ENCODE assay signal across 18 cellular contexts in the genomic region with DNA sequence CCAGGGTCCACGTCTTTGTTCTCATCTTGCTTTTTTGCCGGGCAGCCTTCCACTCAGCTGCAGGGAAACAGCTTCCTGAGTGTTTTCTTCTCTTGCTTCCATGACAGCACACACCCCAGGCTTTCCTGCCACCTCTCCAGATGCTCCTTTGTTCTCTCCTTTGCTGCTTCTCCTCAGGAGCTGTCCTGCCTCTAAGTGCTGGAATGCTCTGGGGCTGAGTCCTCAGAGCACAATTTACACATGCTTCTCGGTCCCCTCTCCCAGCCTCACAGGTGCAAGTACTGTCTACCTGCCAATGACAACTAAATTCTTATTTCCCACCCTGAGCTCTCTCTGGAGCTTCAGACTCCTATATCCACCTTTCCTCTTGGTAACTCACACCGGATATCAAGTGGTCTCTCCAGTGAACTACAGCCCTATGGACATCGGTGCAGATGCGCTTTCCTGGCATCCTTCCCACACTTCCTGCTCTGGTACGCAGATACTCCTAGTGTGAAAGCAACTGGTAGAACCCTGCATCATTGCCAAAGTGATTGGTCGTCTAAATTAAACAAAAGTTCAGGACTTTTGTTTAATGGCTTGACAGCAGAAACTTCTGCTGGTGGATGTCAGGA. TPM values are rescaled to one million over a fixed set of nuclear protein-coding genes. Genes with fewer than 3 reads are reported as not detected.
A peak's percentile ranks its signal among the peaks of the same experiment; 100 is the strongest.
DNase-seq lines count a peak whose midpoint lies in the region; ATAC-seq, FAIRE-seq and TF ChIP-seq lines count a peak whose summit lies in the region.
"Had no signal": no experiment of that assay in that cellular context is flagged by ENCODE, and none has a peak within 500 bp of the region (broad histone marks: within the 10 kb centered on the region; RNA-seq: fewer than 3 reads in every experiment).

No MANE protein-coding gene starts in this region.

- H3K36me3 Mint-ChIP-seq in GM23338 (ENCODE audit: low read depth) = no peaks in the 10 kb centered on the region
- H3K36me3 Mint-ChIP-seq in stimulated activated naive B cell treated with anti-CD40 and anti-IgM and Interleukin-4, amounts not matched to agents 10 μg/mL and 1 μg/mL and 100 μg/mL, for 72 hours = no peaks in the 10 kb centered on the region

- no peak overlapping the region for H2AFZ ChIP-seq in GM23338
- H2AFZ ChIP-seq: parathyroid adenoma had no signal

- H3K27ac Mint-ChIP-seq in GM23338 = no peak overlapping the region
- no peak overlapping the region for H3K27ac Mint-ChIP-seq in stimulated activated naive B cell treated with anti-CD40 and anti-IgM and Interleukin-4, amounts not matched to agents 10 μg/mL and 1 μg/mL and 100 μg/mL, for 72 hours
- H3K27ac Mint-ChIP-seq: T-helper 2 cell treated with Interferon-gamma antibody and Interleukin-4, amounts not matched to agents 5 μg/mL and 100 μg/mL, for 36 hours had no signal

- 0 out of 2 replicates have a peak, but pooled peaks cover 7% of the 10 kb centered on the region for H3K9me2 ChIP-seq in GM23338 (ENCODE audit: insufficient read depth)

- H3K27ac ChIP-seq in A549 (no peak overlapping the region), GM23338 (ENCODE audit: low read depth) (no peak overlapping the region)
- H3K27ac ChIP-seq: parathyroid adenoma, testis had no signal

- no peaks in the 10 kb centered on the region for H3F3A ChIP-seq in GM23338 (replicated peaks; ENCODE audit: low read depth)

- no peaks in the 10 kb centered on the region for H3K36me3 ChIP-seq in GM23338 (ENCODE audit: insufficient read depth)

- H3K4me3 ChIP-seq in A549 (no peak overlapping the region), GM23338 (no peak overlapping the region)
- H3K4me3 ChIP-seq: testis had no signal

- TF ChIP-seq EP300 in A549 (IDR thresholded peaks at IDR 0.05) = no peak

- 33% methylated on average over 8 of the region's 8 CpGs for WGBS in A549 (ENCODE audit: missing lambda C conversion rate)

- H3K79me2 ChIP-seq in GM23338 (replicated peaks; ENCODE audit: insufficient read depth) = no peaks in the 10 kb centered on the region
- H3K79me2 ChIP-seq: parathyroid adenoma had no signal

- H3K4me3 Mint-ChIP-seq in GM23338 = no peak overlapping the region
- H3K4me3 Mint-ChIP-seq in stimulated activated naive B cell treated with anti-CD40 and anti-IgM and Interleukin-4, amounts not matched to agents 10 μg/mL and 1 μg/mL and 100 μg/mL, for 72 hours = no peak overlapping the region
- H3K4me3 Mint-ChIP-seq: activated T-cell treated with anti-CD3 and anti-CD28 coated beads, Interleukin-2, amount 50 U/mL, for 4 hours; T-helper 2 cell treated with Interferon-gamma antibody and Interleukin-4, amounts not matched to agents 5 μg/mL and 100 μg/mL, for 36 hours had no signal

- TF ChIP-seq POLR2A in A549 (IDR thresholded peaks at IDR 0.05; ENCODE audit: low read length) = no peak

- ATAC-seq in A549 (no peak; a peak in 1 of 6 replicates), GM23338 (peak; percentile 67), GM19035 (IDR thresholded peaks at IDR 0.05; ENCODE audit: unreplicated experiment) (no peak)
- ATAC-seq in stimulated activated naive B cell treated with anti-CD40 and anti-IgM and Interleukin-4, amounts not matched to agents 10 μg/mL and 1 μg/mL and 100 μg/mL, for 72 hours (replicated peaks) = no peak
- ATAC-seq: activated T-cell treated with anti-CD3 and anti-CD28 coated beads, Interleukin-2, amount 50 U/mL, for 4 hours; left colon had no signal

- CTCF ChIA-PET in A549 (lab: Yijun Ruan, JAX) = interaction anchor here (1.3 kb wide), 1 partner anchor 17 kb away, joined by 7 read pairs; no protein-coding TSS in a partner anchor

- no peaks in the 10 kb centered on the region for H3K4me1 ChIP-seq in A549
- H3K4me1 ChIP-seq in GM23338 (ENCODE audit: insufficient read depth) = no peaks in the 10 kb centered on the region
- H3K4me1 ChIP-seq: parathyroid adenoma, testis had no signal

- H3K4me1 Mint-ChIP-seq in GM23338 = no peaks in the 10 kb centered on the region
- peaks cover 17 to 22% of the 10 kb centered on the region in 2 donors for H3K4me1 Mint-ChIP-seq in stimulated activated naive B cell treated with anti-CD40 and anti-IgM and Interleukin-4, amounts not matched to agents 10 μg/mL and 1 μg/mL and 100 μg/mL, for 72 hours

- FAIRE-seq in A549 (lab: Jason Lieb, UNC) = no peak
- FAIRE-seq: GM18507 had no signal

- H3K27me3 Mint-ChIP-seq in GM23338 (ENCODE audit: insufficient read depth, low read depth, poor library complexity) = peaks cover 3% of the 10 kb centered on the region
- H3K27me3 Mint-ChIP-seq in stimulated activated naive B cell treated with anti-CD40 and anti-IgM and Interleukin-4, amounts not matched to agents 10 μg/mL and 1 μg/mL and 100 μg/mL, for 72 hours = peaks cover 26% of the 10 kb centered on the region in 2 donors

- TF ChIP-seq RAD21 in A549 (conservative IDR thresholded peaks at IDR 0.05 in 1 of 2, IDR thresholded peaks at IDR 0.05 in 1 of 2) = no peak

- H3K27me3 ChIP-seq in GM23338 (ENCODE audit: insufficient read depth) = no peaks in the 10 kb centered on the region
- H3K27me3 ChIP-seq: testis had no signal

- DNase-seq in A549 (ENCODE audit: low read depth in 1 of 2, low spot score in 1 of 2) = no peak
- DNase-seq in GM23338 (ENCODE audit: low spot score) = peak; percentile 44
- DNase-seq in ecto neural progenitor cell (ENCODE audit: low spot score) = peak; percentile 47
- DNase-seq in stimulated activated naive B cell treated with anti-CD40 and anti-IgM and Interleukin-4, amounts not matched to agents 10 μg/mL and 1 μg/mL and 100 μg/mL, for 72 hours = no peak
- DNase-seq in Ammon's horn (ENCODE audit: low spot score) = no peak
- DNase-seq: activated T-cell treated with anti-CD3 and anti-CD28 coated beads, Interleukin-2, amount 50 U/mL, for 4 hours; hippocampal formation; left colon; NCI-H1092; Right ventricle myocardium superior; stimulated activated CD4-positive, alpha-beta T cell treated with anti-CD3 and anti-CD28 coated beads, Interleukin-4, amount 100 ng/mL, for 1 hour; stimulated activated CD8-positive, alpha-beta memory T cell treated with anti-CD3 and anti-CD28 coated beads, Interleukin-4, amount 100 ng/mL, for 48 hours; testis had no signal

- TF ChIP-seq CTCF in A549 (IDR thresholded peaks at IDR 0.05) = no peak
- TF ChIP-seq CTCF in GM23338 (conservative IDR thresholded peaks at IDR 0.05; ENCODE audit: low read depth in 2 of 2) = no peak

- POLR2A ChIA-PET in A549 (lab: Yijun Ruan, JAX) = no interaction called here

- H3K9me3 Mint-ChIP-seq in GM23338 = no peaks in the 10 kb centered on the region; the same call in 2 of the 3 replicates
- H3K9me3 Mint-ChIP-seq in stimulated activated naive B cell treated with anti-CD40 and anti-IgM and Interleukin-4, amounts not matched to agents 10 μg/mL and 1 μg/mL and 100 μg/mL, for 72 hours = peaks cover 0 to under 1% of the 10 kb centered on the region in 2 donors
- H3K9me3 Mint-ChIP-seq: activated T-cell treated with anti-CD3 and anti-CD28 coated beads, Interleukin-2, amount 50 U/mL, for 4 hours; T-helper 2 cell treated with Interferon-gamma antibody and Interleukin-4, amounts not matched to agents 5 μg/mL and 100 μg/mL, for 36 hours had no signal

- no peaks in the 10 kb centered on the region for H3K9me3 ChIP-seq in A549
- H3K9me3 ChIP-seq: testis had no signal

- H3K4me2 ChIP-seq in A549 (no peak overlapping the region), GM23338 (no peak overlapping the region)

- H4K20me1 ChIP-seq in GM23338 (replicated peaks; ENCODE audit: insufficient read depth) = no peaks in the 10 kb centered on the region

TF ChIP-seq in A549, 52 proteins besides CTCF, POLR2A, EP300 and RAD21 (continues in another document):
- no peak for TF ChIP-seq HEYL (CRISPR knock-in tag; IDR thresholded peaks at IDR 0.05)
- no peak for TF ChIP-seq MAFK (IDR thresholded peaks at IDR 0.05; ENCODE audit: partially characterized antibody)
- TF ChIP-seq FOSB (CRISPR knock-in tag; IDR thresholded peaks at IDR 0.05) = no peak
- TF ChIP-seq TFCP2L1 (CRISPR knock-in tag; IDR thresholded peaks at IDR 0.05) = no peak
- no peak for TF ChIP-seq BHLHE40 (IDR thresholded peaks at IDR 0.05; ENCODE audit: low read depth, low read length)

RNA-seq across cellular contexts. Expression of a gene that starts 13.4 kb away (rescaled TPM):
- 0.05 and 0.09 TPM in 2 replicates for polyA plus RNA-seq in A549 (2011; rRNA removed)
- 0.04 and 0.06 TPM in 2 replicates for polyA plus RNA-seq in A549 (2012; cell fraction: cytosol; rRNA removed)
- polyA plus RNA-seq in A549 (2012; cell fraction: nucleus; rRNA removed) = 0.08 and 0.43 TPM in 2 replicates
- 0.05 to 0.07 TPM (median 0.06 TPM) in 3 replicates for polyA plus RNA-seq in A549 (2017; fragmentation: RNase III; extraction: RNeasy Plus Mini Kit Qiagen cat#74134 plus additional on column Dnase treatment)
- 0.73 and 0.91 TPM in 2 replicates for polyA minus RNA-seq in A549 (2011; rRNA and poly(A)+ RNA removed)
- 3.6 and 4.6 TPM in 2 replicates for total RNA-seq in GM23338 (2014; rRNA removed; shearing (Covaris generic))
- 0.76 and 1.1 TPM in 2 replicates for polyA plus RNA-seq in GM23338 (2016; fragmentation: Nextera tagmentation; extraction: Ambion mirVana)

RNA-seq across cellular contexts. Expression of a gene that starts 35.6 kb away (rescaled TPM):
- polyA plus RNA-seq in A549 (2011; rRNA removed) (not detected in 2 replicates), A549 (2017; fragmentation: RNase III; extraction: RNeasy Plus Mini Kit Qiagen cat#74134 plus additional on column Dnase treatment) (not detected in 3 replicates), GM23338 (2016; fragmentation: Nextera tagmentation; extraction: Ambion mirVana) (not detected in 2 replicates)
- polyA plus RNA-seq in A549 (2012; cell fraction: cytosol; rRNA removed) = not detected in 2 replicates
- not detected in 2 replicates for polyA plus RNA-seq in A549 (2012; cell fraction: nucleus; rRNA removed)
- polyA minus RNA-seq in A549 (2011; rRNA and poly(A)+ RNA removed) = not detected in 2 replicates
- not detected in 2 replicates for total RNA-seq in GM23338 (2014; rRNA removed; shearing (Covaris generic))
- total RNA-seq: fibroblast of lung, left colon, Right ventricle myocardium superior had no signal
- polyA plus RNA-seq: fibroblast of lung had no signal

RNA-seq across cellular contexts. Expression of a gene that starts 48.7 kb away (rescaled TPM):
- polyA plus RNA-seq in A549 (2011; rRNA removed) (0.21 TPM in 1 of 2 replicates, not detected in the other), A549 (2017; fragmentation: RNase III; extraction: RNeasy Plus Mini Kit Qiagen cat#74134 plus additional on column Dnase treatment) (0.34 TPM in 1 of 3 replicates, not detected in the others), GM23338 (2016; fragmentation: Nextera tagmentation; extraction: Ambion mirVana) (not detected in 2 replicates)
- 0.19 TPM in 2 replicates for polyA plus RNA-seq in A549 (2012; cell fraction: cytosol; rRNA removed)
- 0.11 and 0.76 TPM in 2 replicates for polyA plus RNA-seq in A549 (2012; cell fraction: nucleus; rRNA removed)
- polyA minus RNA-seq in A549 (2011; rRNA and poly(A)+ RNA removed) = not detected in 2 replicates
- not detected in 2 replicates for total RNA-seq in GM23338 (2014; rRNA removed; shearing (Covaris generic))
- total RNA-seq: left colon, Right ventricle myocardium superior, testis had no signal

Comparison
In these comparisons a context has a peak if more than half of its experiments do, and no peak if none do; other contexts are left out.
1. DNase-seq: peak in GM23338 (single experiment) and ecto neural progenitor cell (single experiment); none in A549 (0 of 2), stimulated activated naive B cell treated with anti-CD40 and anti-IgM and Interleukin-4, amounts not matched to agents 10 μg/mL and 1 μg/mL and 100 μg/mL, for 72 hours (single experiment) and Ammon's horn (single experiment).